21 cellular contexts compared by ENCODE assay signal in the genomic region with DNA sequence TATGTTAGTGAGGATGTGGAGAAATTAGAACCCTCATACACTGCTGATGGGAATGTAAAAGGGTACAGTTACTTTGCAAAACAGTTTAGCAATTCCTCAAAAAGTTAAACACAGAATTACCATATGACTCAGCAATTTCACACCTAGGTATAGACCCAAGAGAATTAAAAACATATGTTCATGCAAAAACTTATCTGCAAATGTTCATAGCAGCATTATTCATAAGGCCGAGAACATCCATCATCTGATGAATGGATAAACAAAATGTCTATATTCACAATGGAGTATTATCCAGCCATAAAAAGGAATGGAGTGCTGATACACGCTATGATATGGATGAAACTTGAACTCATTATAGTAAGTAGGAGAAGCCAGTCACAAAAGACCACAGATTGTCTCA. TPM values are rescaled to one million over a fixed set of nuclear protein-coding genes. Genes with fewer than 3 reads are reported as not detected.
A peak's percentile ranks its signal among the peaks of the same experiment; 100 is the strongest.
DNase-seq lines count a peak whose midpoint lies in the region; ATAC-seq, FAIRE-seq and TF ChIP-seq lines count a peak whose summit lies in the region.
"Had no signal": no experiment of that assay in that cellular context is flagged by ENCODE, and none has a peak within 500 bp of the region (broad histone marks: within the 10 kb centered on the region; RNA-seq: fewer than 3 reads in every experiment).

No MANE protein-coding gene starts in this region.

- TF ChIP-seq EP300 in A549 (IDR thresholded peaks at IDR 0.05): no peak

- no peak for FAIRE-seq in A549 (lab: Jason Lieb, UNC)
- FAIRE-seq: bronchial epithelial cell had no signal

- TF ChIP-seq CTCF in A549 (IDR thresholded peaks at IDR 0.05): no peak
- TF ChIP-seq CTCF in AG10803 (conservative IDR thresholded peaks at IDR 0.05; ENCODE audit: low read length): no peak
- TF ChIP-seq CTCF in spleen (IDR thresholded peaks at IDR 0.05 in 8 of 11, conservative IDR thresholded peaks at IDR 0.05 in 3 of 11): no peak
- TF ChIP-seq CTCF in lower leg skin (IDR thresholded peaks at IDR 0.05): no peak

- H3K27me3 ChIP-seq in spleen (replicated peaks in 1 of 7): no peaks in the 10 kb centered on the region
- H3K27me3 ChIP-seq: BLaER1 treated with 17β-estradiol and CSF1 and Interleukin-3, amounts not matched to agents 10 nM and 100 nM; thyroid gland had no signal

- H3K4me1 ChIP-seq in A549 (peaks cover under 1% of the 10 kb centered on the region; the same call in 1 of the 3 replicates), spleen (peaks cover 0 to 14% (median 0%) of the 10 kb centered on the region in 6 donors)
- H3K4me1 ChIP-seq: thyroid gland had no signal

- H3K27ac ChIP-seq in A549 (peak overlapping the region in 1 of 2 experiments; percentile 39; a peak in 1 of 6 replicates), spleen (peak overlapping the region in 2 of 8 donors; percentile 32 to 35)
- H3K27ac ChIP-seq: thyroid gland had no signal

- H3K36me3 ChIP-seq in spleen: peaks cover 0 to 100% (median 89%) of the 10 kb centered on the region in 6 donors

- CTCF ChIA-PET in A549 (lab: Yijun Ruan, JAX): interaction anchor here (1.3 kb wide), 1 partner anchor 8 kb away, joined by 3 read pairs; no protein-coding TSS in a partner anchor

- ATAC-seq in A549 (no peak), HG03442 (IDR thresholded peaks at IDR 0.05; ENCODE audit: unreplicated experiment) (no peak), GM18907 (IDR thresholded peaks at IDR 0.05; ENCODE audit: unreplicated experiment) (no peak)
- ATAC-seq: esophagus mucosa, HCT116 had no signal

- intact Hi-C loops in spleen (cut with DNase I; ENCODE audit: low total_unique reads) (no loop called here), lower leg skin (cut with DNase I; ENCODE audit: low total_unique reads) (no loop called here)

- POLR2A ChIA-PET in A549 (lab: Yijun Ruan, JAX): no interaction called here

- no peak for TF ChIP-seq RAD21 in A549 (conservative IDR thresholded peaks at IDR 0.05 in 1 of 2, IDR thresholded peaks at IDR 0.05 in 1 of 2)

- DNase-seq in A549 (ENCODE audit: low read depth in 1 of 2, low spot score in 1 of 2) (no peak), AG10803 (ENCODE audit: low read depth) (peak; percentile 40), RPMI7951 (ENCODE audit: low read depth) (peak; percentile 73), fibroblast of gingiva (ENCODE audit: low read depth) (peak; percentile 79), spleen (no peak), lower leg skin (ENCODE audit: low spot score in 2 of 2) (no peak)
- DNase-seq: activated CD4-positive, CD25-positive, alpha-beta regulatory T cell; islet precursor cell; mesenchymal stem cell; NCI-H1694; SHP77; stimulated activated CD4-positive, alpha-beta T cell treated with anti-CD3 and anti-CD28 coated beads, Interleukin-12 subunit alpha, Interleukin-12 subunit beta, amount 100 ng/mL, for 4 hours; thyroid gland had no signal

- H3K4me3 ChIP-seq in A549 (no peak overlapping the region), AG10803 (ENCODE audit: low read length) (no peak overlapping the region), spleen (no peak overlapping the region), lower leg skin (ENCODE audit: low read depth, poor library complexity, severe bottlenecking) (no peak overlapping the region)
- H3K4me3 ChIP-seq: BLaER1 treated with 17β-estradiol and CSF1 and Interleukin-3, amounts not matched to agents 10 nM and 100 nM; thyroid gland had no signal

- H3K4me2 ChIP-seq in A549: no peak overlapping the region

- 97% methylated on average over 2 of the region's 2 CpGs for WGBS in A549 (ENCODE audit: missing lambda C conversion rate)
- WGBS in spleen, 5 donors: 91 to 96% (median 94%) methylated on average over 2 of the region's 2 CpGs
- WGBS in lower leg skin, 2 donors: 84 to 94% methylated on average over 2 of the region's 2 CpGs

- TF ChIP-seq POLR2A in A549 (IDR thresholded peaks at IDR 0.05; ENCODE audit: low read length) (no peak), spleen (IDR thresholded peaks at IDR 0.05) (no peak), lower leg skin (IDR thresholded peaks at IDR 0.05) (no peak)

- H3K9me3 ChIP-seq in A549 (no peaks in the 10 kb centered on the region), spleen (no peaks in the 10 kb centered on the region)
- H3K9me3 ChIP-seq: BLaER1 treated with 17β-estradiol and CSF1 and Interleukin-3, amounts not matched to agents 10 nM and 100 nM; thyroid gland had no signal

TF ChIP-seq in A549, 52 proteins besides CTCF, POLR2A, EP300 and RAD21:
- TF ChIP-seq, protein P1, sequence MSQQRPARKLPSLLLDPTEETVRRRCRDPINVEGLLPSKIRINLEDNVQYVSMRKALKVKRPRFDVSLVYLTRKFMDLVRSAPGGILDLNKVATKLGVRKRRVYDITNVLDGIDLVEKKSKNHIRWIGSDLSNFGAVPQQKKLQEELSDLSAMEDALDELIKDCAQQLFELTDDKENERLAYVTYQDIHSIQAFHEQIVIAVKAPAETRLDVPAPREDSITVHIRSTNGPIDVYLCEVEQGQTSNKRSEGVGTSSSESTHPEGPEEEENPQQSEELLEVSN (IDR thresholded peaks at IDR 0.05; ENCODE audit: borderline replicate concordance, low read depth): no peak
- peak; percentile 93 for TF ChIP-seq NFE2L2 (conservative IDR thresholded peaks at IDR 0.05; ENCODE audit: low read length)
- no peak for TF ChIP-seq CHD2 (IDR thresholded peaks at IDR 0.05; ENCODE audit: low read length, partially characterized antibody)
- no peak for TF ChIP-seq GATA3 (IDR thresholded peaks at IDR 0.05; ENCODE audit: borderline replicate concordance)
- TF ChIP-seq MAFK (IDR thresholded peaks at IDR 0.05; ENCODE audit: partially characterized antibody): peak; percentile 94

RNA-seq across cellular contexts. Expression of a gene that starts 10.3 kb away (rescaled TPM):
- polyA plus RNA-seq in A549 (2011; rRNA removed) (107 and 121 TPM in 2 replicates), A549 (2017; fragmentation: RNase III; extraction: RNeasy Plus Mini Kit Qiagen cat#74134 plus additional on column Dnase treatment) (176 to 188 TPM (median 181 TPM) in 3 replicates), spleen (10 to 100 TPM; 52.1 to 78.7 (median 68.0) TPM)
- polyA plus RNA-seq in A549 (2012; cell fraction: cytosol; rRNA removed): 221 and 230 TPM in 2 replicates
- polyA plus RNA-seq in A549 (2012; cell fraction: nucleus; rRNA removed): 206 and 249 TPM in 2 replicates
- polyA minus RNA-seq in A549 (2011; rRNA and poly(A)+ RNA removed): 272 and 300 TPM in 2 replicates
- 223 TPM in 2 replicates for total RNA-seq in RPMI7951 (2014; rRNA removed; shearing (Covaris generic))
- total RNA-seq in spleen (100 to 1,000 TPM in 1 of 7 donors, 10 to 100 TPM in 6; 61.6 to 115 (median 71.2) TPM), lower leg skin (100 to 1,000 TPM in 1 of 4 donors, 10 to 100 TPM in 3; 73.7 to 105 (median 93.0) TPM)

RNA-seq across cellular contexts. Expression of a gene that starts 17.8 kb away (rescaled TPM):
- polyA plus RNA-seq in A549 (2011; rRNA removed): not detected in 2 replicates
- 0.05 TPM in 1 of 2 replicates, not detected in the other for polyA plus RNA-seq in A549 (2012; cell fraction: cytosol; rRNA removed)
- polyA plus RNA-seq in A549 (2012; cell fraction: nucleus; rRNA removed): 0.59 and 1.0 TPM in 2 replicates
- polyA plus RNA-seq in A549 (2017; fragmentation: RNase III; extraction: RNeasy Plus Mini Kit Qiagen cat#74134 plus additional on column Dnase treatment): 0.31 TPM in 1 of 3 replicates, not detected in the others
- 0.49 TPM in 1 of 2 replicates, not detected in the other for polyA minus RNA-seq in A549 (2011; rRNA and poly(A)+ RNA removed)
- not detected in 2 replicates for total RNA-seq in RPMI7951 (2014; rRNA removed; shearing (Covaris generic))
- 1 to 10 TPM; 1.1 to 8.0 (median 3.8) TPM for total RNA-seq in spleen
- 1 to 10 TPM; 3.6 to 6.6 (median 5.0) TPM for polyA plus RNA-seq in spleen
- total RNA-seq in lower leg skin: not detected
- total RNA-seq: bronchial epithelial cell, MCF 10A, pulmonary artery endothelial cell had no signal

Comparison
In these comparisons a context has a peak if more than half of its experiments do, and no peak if none do; other contexts are left out.
1. DNase-seq: peak in AG10803 (single experiment), RPMI7951 (single experiment) and fibroblast of gingiva (single experiment); none in A549 (0 of 2), spleen (single experiment) and lower leg skin (0 of 2).